ENCODE assay signal across 17 cellular contexts in genomic region chr7:73850212-73850611, GRCh38. TPM values are rescaled to one million over a fixed set of nuclear protein-coding genes. Genes with fewer than 3 reads are reported as not detected.
DNase-seq lines count a peak whose midpoint lies in the region; ATAC-seq and TF ChIP-seq lines count a peak whose summit lies in the region.
"Had no signal": no experiment of that assay in that cellular context is flagged by ENCODE, and none has a peak within 500 bp of the region (broad histone marks: within the 10 kb centered on the region; RNA-seq: fewer than 3 reads in every experiment).

No MANE protein-coding gene starts in this region.

- TF ChIP-seq CTCF in Caco-2 (IDR thresholded peaks at IDR 0.05; ENCODE audit: insufficient read depth in 1 of 2, low read depth in 1 of 2, low read length in 1 of 2, severe bottlenecking in 1 of 2, unreplicated experiment in 1 of 2) (no peak), RWPE2 (IDR thresholded peaks at IDR 0.05; ENCODE audit: poor library complexity, severe bottlenecking) (no peak), fibroblast of villous mesenchyme (IDR thresholded peaks at IDR 0.05; ENCODE audit: insufficient read depth, low read depth, low read length) (no peak), sigmoid colon (IDR thresholded peaks at IDR 0.05) (no peak)

- no peaks in the 10 kb centered on the region for H3K36me3 ChIP-seq in Caco-2 (ENCODE audit: control insufficient read depth, insufficient read depth, low read length)
- H3K36me3 ChIP-seq in RWPE2 (ENCODE audit: low read depth): no peaks in the 10 kb centered on the region
- no peaks in the 10 kb centered on the region for H3K36me3 ChIP-seq in sigmoid colon
- H3K36me3 ChIP-seq in CD4-positive, alpha-beta memory T cell (ENCODE audit: insufficient read depth, low read length): no peaks in the 10 kb centered on the region
- H3K36me3 ChIP-seq: lower lobe of right lung, ovary, tibial nerve had no signal

- TF ChIP-seq POLR2A in sigmoid colon (IDR thresholded peaks at IDR 0.05): no peak

- H3K36me3 Mint-ChIP-seq in Caco-2 (ENCODE audit: insufficient read depth, unreplicated experiment): no peaks in the 10 kb centered on the region
- no peaks in the 10 kb centered on the region for H3K36me3 Mint-ChIP-seq in activated T-cell treated with anti-CD3 and anti-CD28 coated beads, Interleukin-2, amount 50 U/mL, for 24 hours (ENCODE audit: low read depth)
- H3K36me3 Mint-ChIP-seq in CD4-positive, alpha-beta memory T cell: no peaks in the 10 kb centered on the region
- H3K36me3 Mint-ChIP-seq: activated naive CD8-positive, alpha-beta T cell had no signal

- peak overlapping the region; percentile 87 for H3K27ac Mint-ChIP-seq in Caco-2 (ENCODE audit: unreplicated experiment)
- H3K27ac Mint-ChIP-seq in activated T-cell treated with anti-CD3 and anti-CD28 coated beads, Interleukin-2, amount 50 U/mL, for 24 hours: no peak overlapping the region
- no peak overlapping the region for H3K27ac Mint-ChIP-seq in CD4-positive, alpha-beta memory T cell

- no peaks in the 10 kb centered on the region for H3K27me3 Mint-ChIP-seq in Caco-2 (ENCODE audit: insufficient read depth, unreplicated experiment)
- peaks cover 20% of the 10 kb centered on the region for H3K27me3 Mint-ChIP-seq in activated T-cell treated with anti-CD3 and anti-CD28 coated beads, Interleukin-2, amount 50 U/mL, for 24 hours
- H3K27me3 Mint-ChIP-seq in CD4-positive, alpha-beta memory T cell: peaks cover 5% of the 10 kb centered on the region in 2 donors

- BruUV-seq in Caco-2 (replicated peaks; lab: Mats Ljungman, UMichigan): no TSS peak

- H3K4me1 ChIP-seq in Caco-2 (peaks cover 24% of the 10 kb centered on the region), RWPE2 (ENCODE audit: insufficient read depth, poor library complexity, severe bottlenecking) (peaks cover 37% of the 10 kb centered on the region), sigmoid colon (peaks cover 0 to 42% (median 27%) of the 10 kb centered on the region in 4 donors)
- peaks cover 9% of the 10 kb centered on the region for H3K4me1 ChIP-seq in CD4-positive, alpha-beta memory T cell (ENCODE audit: insufficient read depth, low read length)

- 43 to 73% methylated on average over 9 of the region's 9 CpGs for WGBS in sigmoid colon, 2 donors

- ATAC-seq in RWPE2 (ENCODE audit: low read depth) (no peak), GM21786 (IDR thresholded peaks at IDR 0.05; ENCODE audit: unreplicated experiment) (no peak)

- H3K27ac ChIP-seq in RWPE2 (ENCODE audit: poor library complexity, severe bottlenecking) (peak overlapping the region; percentile 98), sigmoid colon (peak overlapping the region; percentile 19 to 81 (median 75))
- no peak overlapping the region for H3K27ac ChIP-seq in CD4-positive, alpha-beta memory T cell (ENCODE audit: low read depth, low read length)
- H3K27ac ChIP-seq: ovary had no signal

- peaks cover 45% of the 10 kb centered on the region for H3K4me1 Mint-ChIP-seq in Caco-2 (ENCODE audit: low read depth, unreplicated experiment)
- peaks cover 26% of the 10 kb centered on the region for H3K4me1 Mint-ChIP-seq in activated T-cell treated with anti-CD3 and anti-CD28 coated beads, Interleukin-2, amount 50 U/mL, for 24 hours (ENCODE audit: low read depth)
- peaks cover 4 to 17% (median 8%) of the 10 kb centered on the region in 4 donors for H3K4me1 Mint-ChIP-seq in CD4-positive, alpha-beta memory T cell

- no peak overlapping the region for H3K4me3 Mint-ChIP-seq in Caco-2 (ENCODE audit: unreplicated experiment)
- no peak overlapping the region for H3K4me3 Mint-ChIP-seq in activated T-cell treated with anti-CD3 and anti-CD28 coated beads, Interleukin-2, amount 50 U/mL, for 24 hours
- H3K4me3 Mint-ChIP-seq in CD4-positive, alpha-beta memory T cell: no peak overlapping the region
- H3K4me3 Mint-ChIP-seq: activated naive CD8-positive, alpha-beta T cell had no signal

- H3K9me3 ChIP-seq in Caco-2: no peaks in the 10 kb centered on the region
- no peaks in the 10 kb centered on the region for H3K9me3 ChIP-seq in RWPE2 (ENCODE audit: severe bottlenecking)
- no peaks in the 10 kb centered on the region for H3K9me3 ChIP-seq in sigmoid colon
- H3K9me3 ChIP-seq in CD4-positive, alpha-beta memory T cell (ENCODE audit: control insufficient read depth in 1 of 2, low read length in 2 of 2): no peaks in the 10 kb centered on the region
- H3K9me3 ChIP-seq: lower lobe of right lung, ovary, tibial nerve had no signal

- no peaks in the 10 kb centered on the region for H3K9me3 Mint-ChIP-seq in Caco-2 (ENCODE audit: unreplicated experiment)
- no peaks in the 10 kb centered on the region for H3K9me3 Mint-ChIP-seq in activated T-cell treated with anti-CD3 and anti-CD28 coated beads, Interleukin-2, amount 50 U/mL, for 24 hours
- H3K9me3 Mint-ChIP-seq in CD4-positive, alpha-beta memory T cell: peaks cover 0 to 1% (median 0%) of the 10 kb centered on the region in 8 donors

- DNase-seq in Caco-2 (no peak), RWPE2 (ENCODE audit: low spot score) (no peak), fibroblast of villous mesenchyme (ENCODE audit: low read depth) (peak; percentile 67), sigmoid colon (no peak), NCI-H1417 treated with DMSO at 0.1 percent for 48 hours (lab: John Stamatoyannopoulos, UW) (no peak)
- DNase-seq in activated T-cell treated with anti-CD3 and anti-CD28 coated beads, Interleukin-2, amount 50 U/mL, for 24 hours: no peak
- DNase-seq in CD4-positive, alpha-beta memory T cell: no peak
- DNase-seq: cerebellar nuclear complex, lower lobe of right lung, NCI-H1105 treated with DMSO at 0.1 percent for 48 hours, NCI-H2227 treated with DMSO at 0.1 percent for 48 hours, ovary had no signal

- no peak for TF ChIP-seq EP300 in sigmoid colon (IDR thresholded peaks at IDR 0.05)

- H3K27me3 ChIP-seq in Caco-2 (replicated peaks; ENCODE audit: control insufficient read depth, insufficient read depth, low read length) (no peaks in the 10 kb centered on the region), RWPE2 (ENCODE audit: insufficient read depth, poor library complexity, severe bottlenecking) (no peaks in the 10 kb centered on the region), sigmoid colon (no peaks in the 10 kb centered on the region)
- no peaks in the 10 kb centered on the region for H3K27me3 ChIP-seq in CD4-positive, alpha-beta memory T cell (ENCODE audit: insufficient read depth, low read length)
- H3K27me3 ChIP-seq: ovary had no signal

- H3K4me3 ChIP-seq in Caco-2 (ENCODE audit: low read depth, low read length) (no peak overlapping the region), RWPE2 (ENCODE audit: severe bottlenecking) (no peak overlapping the region), fibroblast of villous mesenchyme (ENCODE audit: low read depth, low read length) (no peak overlapping the region), sigmoid colon (no peak overlapping the region)
- H3K4me3 ChIP-seq in CD4-positive, alpha-beta memory T cell (ENCODE audit: low read length in 2 of 2): no peak overlapping the region
- H3K4me3 ChIP-seq: lower lobe of right lung, ovary, tibial nerve had no signal

- POLR2A ChIA-PET in Caco-2 (lab: Charles Lee): interaction anchor here (1.1 to 1.6 kb wide), 4 partner anchors 8 to 111 kb away, joined by 3 to 12 read pairs (median 8); partner anchors contain the start of genes CLDN4 and METTL27
- POLR2A ChIA-PET in CD4-positive, alpha-beta memory T cell (lab: Charles Lee; ENCODE audit: partially characterized antibody): interaction anchor here (1.0 to 1.5 kb wide), 4 partner anchors 8 to 34 kb away, joined by 3 to 7 read pairs (median 4); partner anchors contain the start of gene METTL27

- intact Hi-C loops in Caco-2 (cut with micrococcal nuclease; ENCODE audit: unreplicated experiment) (loop anchor here (10.0 kb wide), 1 partner anchor 55 kb away; no protein-coding TSS in a partner anchor), sigmoid colon (cut with DNase I) (no loop called here)
- intact Hi-C loops in CD4-positive, alpha-beta memory T cell (cut with micrococcal nuclease): no loop called here

- CTCF ChIA-PET in Caco-2 (lab: Charles Lee): interaction anchor here (0.6 to 0.7 kb wide), 2 partner anchors 23 to 112 kb away, joined by 5 read pairs; partner anchors contain the start of gene ABHD11
- CTCF ChIA-PET in CD4-positive, alpha-beta memory T cell (lab: Charles Lee; ENCODE audit: partially characterized antibody): interaction anchor here (1.0 to 1.9 kb wide), 3 partner anchors 27 to 40 kb away, joined by 3 to 7 read pairs (median 5); no protein-coding TSS in a partner anchor

RNA-seq across cellular contexts. Expression of gene METTL27, which starts 7.9 kb away (rescaled TPM):
- total RNA-seq in Caco-2 (2022) (1.5 and 1.7 TPM in 2 replicates), fibroblast of villous mesenchyme (1.6 and 2.6 TPM in 2 replicates), sigmoid colon (1 to 10 TPM in 3 of 4 donors, under 1 TPM in 1; 0.99 to 5.5 (median 2.1) TPM)
- 10 to 100 TPM in 1 of 3 donors, 1 to 10 TPM in 2; 2.1 to 12.3 (median 4.8) TPM for polyA plus RNA-seq in sigmoid colon
- 1 to 10 TPM; 6.1 to 7.6 TPM for total RNA-seq in CD4-positive, alpha-beta memory T cell
- under 1 TPM in 1 of 2 donors, not detected in 1; 0.49 TPM for polyA plus RNA-seq in CD4-positive, alpha-beta memory T cell

RNA-seq across cellular contexts. Expression of gene TMEM270, which starts 10.7 kb away (rescaled TPM):
- not detected in 2 replicates for total RNA-seq in Caco-2 (2022)
- not detected in 2 replicates for total RNA-seq in fibroblast of villous mesenchyme
- not detected for total RNA-seq in sigmoid colon
- polyA plus RNA-seq in sigmoid colon: under 1 TPM in 1 of 3 donors, not detected in 2; 0.39 TPM
- not detected for total RNA-seq in CD4-positive, alpha-beta memory T cell
- polyA plus RNA-seq in CD4-positive, alpha-beta memory T cell: not detected
- total RNA-seq: epithelial cell of proximal tubule, lower lobe of right lung, tibial nerve had no signal
- polyA plus RNA-seq: BJ, ovary had no signal

RNA-seq across cellular contexts. Expression of gene CLDN4, which starts 19.4 kb away (rescaled TPM):
- total RNA-seq in Caco-2 (2022): 249 TPM in 2 replicates
- total RNA-seq in fibroblast of villous mesenchyme: under 0.01 and 0.86 TPM in 2 replicates
- under 1 TPM in 2 of 4 donors, not detected in 2; 0.16 to 0.71 TPM for total RNA-seq in sigmoid colon
- polyA plus RNA-seq in sigmoid colon: 100 to 1,000 TPM; 210 to 690 (median 293) TPM
- not detected for total RNA-seq in CD4-positive, alpha-beta memory T cell
- polyA plus RNA-seq in CD4-positive, alpha-beta memory T cell: under 1 TPM in 1 of 2 donors, not detected in 1; 0.05 TPM

Comparison
In these comparisons a context has a peak if more than half of its experiments do, and no peak if none do; other contexts are left out.
1. RNA of gene CLDN4, which starts 19.4 kb away (total RNA-seq): 249 TPM in Caco-2; under 0.01 to 0.86 TPM in fibroblast of villous mesenchyme, not detected in CD4-positive, alpha-beta memory T cell and 0.16 to 0.71 TPM in sigmoid colon; every median in the first group is over 100 times any median in the second.